10 cellular contexts compared by ENCODE assay signal in genomic region chr2:196166876-196167275, GRCh38. TPM values are rescaled to one million over a fixed set of nuclear protein-coding genes. Genes with fewer than 3 reads are reported as not detected.
DNase-seq lines count a peak whose midpoint lies in the region; ATAC-seq and TF ChIP-seq lines count a peak whose summit lies in the region.
"Had no signal": no experiment of that assay in that cellular context is flagged by ENCODE, and none has a peak within 500 bp of the region (broad histone marks: within the 10 kb centered on the region; RNA-seq: fewer than 3 reads in every experiment).

No MANE protein-coding gene starts in this region.

- peaks cover 91% of the 10 kb centered on the region for H3K36me3 ChIP-seq in DOHH2 (ENCODE audit: control insufficient read depth, low read length)
- H3K36me3 ChIP-seq in KMS-11 (ENCODE audit: insufficient read depth) = peaks cover 12% of the 10 kb centered on the region
- H3K36me3 ChIP-seq in adipocyte (ENCODE audit: control insufficient read depth, insufficient read depth, low read length, severe bottlenecking) = peaks cover 15% of the 10 kb centered on the region

- H3K4me3 ChIP-seq in DOHH2 (ENCODE audit: low read length) = peak overlapping the region; percentile 76
- H3K4me3 ChIP-seq in KMS-11 (IDR thresholded peaks at IDR 0.05; ENCODE audit: insufficient read depth, low read depth, low read length) = no peak overlapping the region
- H3K4me3 ChIP-seq in adipocyte (ENCODE audit: low read length) = peak overlapping the region; percentile 94

- H3K27me3 ChIP-seq in DOHH2 (ENCODE audit: control insufficient read depth, low read length) (no peaks in the 10 kb centered on the region), KMS-11 (ENCODE audit: insufficient read depth, low read depth) (no peaks in the 10 kb centered on the region), adipocyte (replicated peaks; ENCODE audit: control insufficient read depth, insufficient read depth, low read length) (no peaks in the 10 kb centered on the region)

- peak overlapping the region; percentile 89; the same call in 1 of the 2 replicates for H3K9ac ChIP-seq in KMS-11
- H3K9ac ChIP-seq in adipocyte (ENCODE audit: low read length) = peak overlapping the region; percentile 96

- H3K4me2 ChIP-seq in DOHH2 (ENCODE audit: low read length) = peak overlapping the region; percentile 92
- H3K4me2 ChIP-seq in KMS-11 = peak overlapping the region; percentile 100

- H3K27ac ChIP-seq in DOHH2 (ENCODE audit: low read depth, low read length) (peak overlapping the region; percentile 84), KMS-11 (peak overlapping the region; percentile 84)

- H3K9me3 ChIP-seq in DOHH2 (ENCODE audit: control insufficient read depth, insufficient read depth, low read length) (no peaks in the 10 kb centered on the region), adipocyte (ENCODE audit: control insufficient read depth, low read length) (no peaks in the 10 kb centered on the region)

- TF ChIP-seq CTCF in DOHH2 (IDR thresholded peaks at IDR 0.05; ENCODE audit: low read depth, low read length, poor library complexity, severe bottlenecking) (no peak), KMS-11 (conservative IDR thresholded peaks at IDR 0.05; ENCODE audit: low read depth, low read length) (no peak), GM20000 (IDR thresholded peaks at IDR 0.05; ENCODE audit: extremely low read depth, missing control alignments) (no peak)

- H3K9me2 ChIP-seq in DOHH2 (replicated peaks; ENCODE audit: control insufficient read depth, low read length) = no peaks in the 10 kb centered on the region

- H4K20me1 ChIP-seq in DOHH2 (ENCODE audit: control insufficient read depth, insufficient read depth, low read depth, low read length) = peaks cover 32% of the 10 kb centered on the region
- peaks cover 37% of the 10 kb centered on the region for H4K20me1 ChIP-seq in KMS-11 (ENCODE audit: insufficient read depth)

- DNase-seq in adipocyte (ENCODE audit: low read depth) = peak; percentile 65
- peak; percentile 61 for DNase-seq in myocyte (ENCODE audit: low read depth)
- DNase-seq in effector CD8-positive, alpha-beta T cell (lab: John Stamatoyannopoulos, UW) = no peak
- DNase-seq in GM20000 (ENCODE audit: low spot score) = no peak
- no peak for DNase-seq in COLO829 (ENCODE audit: low spot score)
- DNase-seq: activated CD8-positive, alpha-beta memory T cell treated with anti-CD3 and anti-CD28 coated beads, Interleukin-2, amount 50 U/mL, for 48 hours; stimulated activated CD4-positive, alpha-beta T cell treated with anti-CD3 and anti-CD28 coated beads, Interleukin-15, amount 100 ng/mL, for 24 hours had no signal

- ATAC-seq in GM21526 (IDR thresholded peaks at IDR 0.05; ENCODE audit: low FRiP score, unreplicated experiment) = no peak

- peaks cover 98% of the 10 kb centered on the region for H3K79me2 ChIP-seq in DOHH2 (ENCODE audit: control insufficient read depth, low read length)
- H3K79me2 ChIP-seq in KMS-11 (ENCODE audit: insufficient read depth, low read depth) = peaks cover 95% of the 10 kb centered on the region

- H3K4me1 ChIP-seq in DOHH2 (ENCODE audit: control insufficient read depth, low read length) (peaks cover 60% of the 10 kb centered on the region), KMS-11 (ENCODE audit: low read depth, poor library complexity, severe bottlenecking) (peaks cover 68% of the 10 kb centered on the region), adipocyte (ENCODE audit: control insufficient read depth, insufficient read depth, low read length) (peaks cover 41% of the 10 kb centered on the region)

- no peak overlapping the region for H2AFZ ChIP-seq in KMS-11 (ENCODE audit: low read depth)

- H3F3A ChIP-seq in DOHH2 (ENCODE audit: control insufficient read depth, insufficient read depth) = peaks cover 56% of the 10 kb centered on the region

RNA-seq across cellular contexts. Expression of gene STK17B, which starts 4.5 kb away (rescaled TPM):
- 73.9 and 80.1 TPM in 2 replicates for total RNA-seq in myocyte
- 12.1 TPM for polyA plus RNA-seq in myocyte (2012)

Comparison
In these comparisons a context has a peak if more than half of its experiments do, and no peak if none do; other contexts are left out.
1. DNase-seq: peak in adipocyte (single experiment) and myocyte (single experiment); none in effector CD8-positive, alpha-beta T cell (single experiment), GM20000 (single experiment) and COLO829 (single experiment).